In the genomic region with DNA sequence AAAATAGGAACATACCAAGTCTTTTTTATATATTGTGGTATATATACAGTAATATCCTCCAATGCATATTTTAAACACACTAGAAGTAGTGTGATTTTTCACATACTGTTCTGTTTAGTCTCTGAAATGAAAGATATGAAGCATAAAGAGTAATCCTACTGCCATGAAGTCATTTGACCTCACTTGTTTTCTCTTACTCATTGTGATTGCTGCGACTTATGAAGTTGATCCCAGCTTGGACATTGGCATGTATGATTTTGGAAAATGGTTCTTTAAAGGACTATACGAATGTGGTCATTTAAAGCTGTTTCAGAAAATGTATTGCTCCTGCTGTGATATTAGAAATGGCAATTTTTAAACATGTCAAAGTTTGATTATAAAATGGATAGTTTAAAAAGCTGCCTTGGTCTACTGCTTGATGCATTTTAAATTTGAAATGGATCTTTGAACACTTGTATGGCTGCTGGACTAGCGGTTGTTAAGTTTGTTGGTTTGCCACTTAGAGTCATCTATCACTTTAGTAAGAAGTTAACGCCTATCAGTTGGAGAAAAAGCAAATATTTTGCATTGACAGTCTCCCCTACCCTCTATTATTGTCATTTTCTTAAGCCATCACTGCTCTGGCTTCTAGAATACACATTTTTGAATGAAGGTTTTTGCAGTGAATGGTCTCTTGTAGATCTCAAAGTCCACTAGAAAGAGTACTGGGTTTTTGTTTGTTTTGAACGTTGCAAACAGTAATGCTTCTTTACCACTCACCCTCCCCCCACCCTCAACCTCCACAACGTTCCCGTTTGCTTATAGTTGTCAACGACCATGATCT, we compare ENCODE assay signal across 8 cellular contexts. TPM values are rescaled to one million over a fixed set of nuclear protein-coding genes. Genes with fewer than 3 reads are reported as not detected.
DNase-seq lines count a peak whose midpoint lies in the region; ATAC-seq and TF ChIP-seq lines count a peak whose summit lies in the region.

No MANE protein-coding gene starts in this region.

- peaks cover 12% of the 10 kb centered on the region for H3K36me3 Mint-ChIP-seq in activated naive CD4-positive, alpha-beta T cell treated with anti-CD3 and anti-CD28 coated beads for 36 hours (ENCODE audit: low read depth)

- 30 to 37% methylated on average over 8 of the region's 8 CpGs for WGBS in upper lobe of left lung, 2 donors

- ATAC-seq in lower lobe of right lung (no peak), upper lobe of left lung (ENCODE audit: low FRiP score in 2 of 2) (no peak)

- H3K4me1 Mint-ChIP-seq in activated naive CD4-positive, alpha-beta T cell treated with anti-CD3 and anti-CD28 coated beads for 36 hours (ENCODE audit: low read depth): peaks cover 33% of the 10 kb centered on the region

- TF ChIP-seq POLR2A in upper lobe of left lung (IDR thresholded peaks at IDR 0.05): no peak

- CTCF ChIA-PET in activated naive CD4-positive, alpha-beta T cell treated with anti-CD3 and anti-CD28 coated beads for 36 hours (lab: Charles Lee): interaction anchor here (0.6 kb wide), 1 partner anchor 31 kb away, joined by 9 read pairs; no protein-coding TSS in a partner anchor

- no peak for DNase-seq in activated naive CD4-positive, alpha-beta T cell treated with anti-CD3 and anti-CD28 coated beads for 36 hours
- DNase-seq in activated naive CD4-positive, alpha-beta T cell treated with Interleukin-2 at 50 U/mL for 16 hours: no peak
- DNase-seq in astrocyte of the spinal cord (ENCODE audit: low read depth, low spot score) (no peak), lower lobe of right lung (no peak), upper lobe of left lung (no peak), NCI-H446 (lab: John Stamatoyannopoulos, UW) (no peak), HK-2 (ENCODE audit: unreplicated experiment) (no peak), cortex of kidney (lab: John Stamatoyannopoulos, UW) (no peak)

- no peaks in the 10 kb centered on the region for H3K36me3 ChIP-seq in lower lobe of right lung
- H3K36me3 ChIP-seq in upper lobe of left lung: no peaks in the 10 kb centered on the region

- no peak for TF ChIP-seq CTCF in astrocyte of the spinal cord (IDR thresholded peaks at IDR 0.05; ENCODE audit: low read depth, low read length)
- no peak for TF ChIP-seq CTCF in lower lobe of right lung (IDR thresholded peaks at IDR 0.05)
- no peak for TF ChIP-seq CTCF in upper lobe of left lung (IDR thresholded peaks at IDR 0.05)

- H3K27ac ChIP-seq in lower lobe of right lung (peak overlapping the region; percentile 44), upper lobe of left lung (peak overlapping the region in 2 of 4 donors; percentile 57 to 96)

- H3K27me3 Mint-ChIP-seq in activated naive CD4-positive, alpha-beta T cell treated with anti-CD3 and anti-CD28 coated beads for 36 hours (ENCODE audit: low read depth): no peaks in the 10 kb centered on the region

- no peaks in the 10 kb centered on the region for H3K9me3 Mint-ChIP-seq in activated naive CD4-positive, alpha-beta T cell treated with anti-CD3 and anti-CD28 coated beads for 36 hours

- H3K27me3 ChIP-seq in lower lobe of right lung (ENCODE audit: low read depth): no peaks in the 10 kb centered on the region
- H3K27me3 ChIP-seq in upper lobe of left lung: no peaks in the 10 kb centered on the region

- peak overlapping the region; percentile 76 for H3K4me3 Mint-ChIP-seq in activated naive CD4-positive, alpha-beta T cell treated with anti-CD3 and anti-CD28 coated beads for 36 hours

- no peak for TF ChIP-seq EP300 in upper lobe of left lung (IDR thresholded peaks at IDR 0.05)

- peak overlapping the region; percentile 49 for H3K4me3 ChIP-seq in astrocyte of the spinal cord (ENCODE audit: low read depth, low read length)
- H3K4me3 ChIP-seq in lower lobe of right lung: peak overlapping the region; percentile 86
- H3K4me3 ChIP-seq in upper lobe of left lung: peak overlapping the region in 3 of 4 donors; percentile 67 to 89 (median 75)

- in situ Hi-C loops in astrocyte of the spinal cord (cut with HindIII; ENCODE audit: low sequenced_read_pairs): no loop called here

- intact Hi-C loops in activated naive CD4-positive, alpha-beta T cell treated with anti-CD3 and anti-CD28 coated beads for 36 hours (cut with micrococcal nuclease): loop anchor here (1.0 to 5.0 kb wide), 9 partner anchors 18 to 1373 kb away; a partner anchor contains a TSS
- intact Hi-C loops in lower lobe of right lung (cut with DNase I): no loop called here

- no peak overlapping the region for H3K27ac Mint-ChIP-seq in activated naive CD4-positive, alpha-beta T cell treated with anti-CD3 and anti-CD28 coated beads for 36 hours

- no peaks in the 10 kb centered on the region for H3K9me3 ChIP-seq in lower lobe of right lung
- H3K9me3 ChIP-seq in upper lobe of left lung: no peaks in the 10 kb centered on the region

- H3K4me1 ChIP-seq in lower lobe of right lung: peaks cover 29% of the 10 kb centered on the region
- H3K4me1 ChIP-seq in upper lobe of left lung: peaks cover 30 to 38% (median 32%) of the 10 kb centered on the region in 4 donors

RNA-seq across cellular contexts. Expression of a gene that starts 0.9 kb away (rescaled TPM):
- 10 to 100 TPM; 34.2 to 36.4 TPM for total RNA-seq in activated naive CD4-positive, alpha-beta T cell treated with anti-CD3 and anti-CD28 coated beads for 36 hours
- total RNA-seq in lower lobe of right lung: 47.6 TPM
- total RNA-seq in upper lobe of left lung: 10 to 100 TPM; 20.9 to 66.6 (median 37.4) TPM
